Comparison of ENCODE assay signal across 1 cellular context in genomic region chr19:38978315-38978689, GRCh38.
TF ChIP-seq lines count a peak whose summit lies in the region.

No MANE protein-coding gene starts in this region.

TF ChIP-seq in K562, 482 proteins besides CTCF, POLR2A, EP300 and RAD21:
- TF ChIP-seq POLR2AphosphoS5 (IDR thresholded peaks at IDR 0.05; ENCODE audit: control insufficient read depth, insufficient read depth, low read depth, low read length) (no peak), LEF1 (IDR thresholded peaks at IDR 0.05) (no peak), TAF9B (IDR thresholded peaks at IDR 0.05; ENCODE audit: partially characterized antibody) (no peak), IFI16 (CRISPR knock-in tag; IDR thresholded peaks at IDR 0.05) (no peak), ATF1 (CRISPR knock-in tag; IDR thresholded peaks at IDR 0.05) (no peak), ATF1 (tag; IDR thresholded peaks at IDR 0.05) (no peak), DDX20 (tag; IDR thresholded peaks at IDR 0.05; ENCODE audit: low read depth) (no peak), PHF21A (IDR thresholded peaks at IDR 0.05; ENCODE audit: borderline replicate concordance, low read depth) (no peak), HDAC1 (IDR thresholded peaks at IDR 0.05) (no peak), ILK (tag; IDR thresholded peaks at IDR 0.05; ENCODE audit: borderline replicate concordance, low read depth) (no peak), KDM2B (CRISPR knock-in tag; IDR thresholded peaks at IDR 0.05) (no peak), ARID3B (CRISPR knock-in tag; IDR thresholded peaks at IDR 0.05; ENCODE audit: borderline replicate concordance) (no peak), SNIP1 (IDR thresholded peaks at IDR 0.05; ENCODE audit: low read depth) (no peak), L3MBTL2 (IDR thresholded peaks at IDR 0.05) (no peak)
- TF ChIP-seq, protein P1, sequence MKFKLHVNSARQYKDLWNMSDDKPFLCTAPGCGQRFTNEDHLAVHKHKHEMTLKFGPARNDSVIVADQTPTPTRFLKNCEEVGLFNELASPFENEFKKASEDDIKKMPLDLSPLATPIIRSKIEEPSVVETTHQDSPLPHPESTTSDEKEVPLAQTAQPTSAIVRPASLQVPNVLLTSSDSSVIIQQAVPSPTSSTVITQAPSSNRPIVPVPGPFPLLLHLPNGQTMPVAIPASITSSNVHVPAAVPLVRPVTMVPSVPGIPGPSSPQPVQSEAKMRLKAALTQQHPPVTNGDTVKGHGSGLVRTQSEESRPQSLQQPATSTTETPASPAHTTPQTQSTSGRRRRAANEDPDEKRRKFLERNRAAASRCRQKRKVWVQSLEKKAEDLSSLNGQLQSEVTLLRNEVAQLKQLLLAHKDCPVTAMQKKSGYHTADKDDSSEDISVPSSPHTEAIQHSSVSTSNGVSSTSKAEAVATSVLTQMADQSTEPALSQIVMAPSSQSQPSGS (CRISPR knock-in tag; IDR thresholded peaks at IDR 0.05) = no peak
- TF ChIP-seq, protein P2, sequence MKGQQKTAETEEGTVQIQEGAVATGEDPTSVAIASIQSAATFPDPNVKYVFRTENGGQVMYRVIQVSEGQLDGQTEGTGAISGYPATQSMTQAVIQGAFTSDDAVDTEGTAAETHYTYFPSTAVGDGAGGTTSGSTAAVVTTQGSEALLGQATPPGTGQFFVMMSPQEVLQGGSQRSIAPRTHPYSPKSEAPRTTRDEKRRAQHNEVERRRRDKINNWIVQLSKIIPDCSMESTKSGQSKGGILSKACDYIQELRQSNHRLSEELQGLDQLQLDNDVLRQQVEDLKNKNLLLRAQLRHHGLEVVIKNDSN (CRISPR knock-in tag; IDR thresholded peaks at IDR 0.05) = no peak
